8 cellular contexts compared by ENCODE assay signal in the genomic region with DNA sequence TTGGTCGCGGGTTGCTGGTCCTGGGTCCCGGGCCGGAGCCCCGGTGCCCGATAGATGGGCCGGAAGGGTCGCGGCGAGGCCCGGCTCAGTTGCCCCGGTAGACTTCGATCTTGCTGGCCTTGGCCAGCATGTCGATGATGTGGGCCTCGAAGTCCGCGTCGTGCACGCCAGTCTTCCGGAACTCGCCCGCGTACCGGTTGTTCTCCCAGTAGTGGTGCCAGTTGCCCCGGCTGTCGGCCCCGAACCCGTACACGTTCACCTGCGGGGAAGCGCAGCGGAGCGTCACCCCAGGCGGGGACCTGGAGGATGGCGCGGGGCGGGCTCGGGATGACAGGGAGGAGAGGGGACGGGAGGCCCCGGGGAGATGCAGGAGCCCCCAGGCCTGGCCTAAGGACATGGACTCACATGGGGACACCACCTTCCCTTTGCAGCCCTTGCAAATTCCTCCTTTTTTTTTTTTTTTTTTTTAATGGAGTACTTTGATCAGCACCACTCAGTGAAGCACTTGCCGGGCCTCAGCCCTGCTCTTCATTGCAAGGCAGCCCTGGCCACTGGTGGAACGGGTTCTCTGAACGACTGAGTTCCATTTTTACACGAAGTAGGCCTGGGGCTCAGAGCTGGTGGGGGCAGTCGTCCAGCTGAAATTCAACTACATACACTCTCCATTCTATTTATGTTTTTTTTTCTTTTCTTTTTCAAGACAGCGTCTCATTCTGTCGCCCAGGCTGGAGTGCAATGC. TPM values are rescaled to one million over a fixed set of nuclear protein-coding genes. Genes with fewer than 3 reads are reported as not detected.
DNase-seq lines count a peak whose midpoint lies in the region; ATAC-seq, FAIRE-seq and TF ChIP-seq lines count a peak whose summit lies in the region.

No MANE protein-coding gene starts in this region.

- no peak for FAIRE-seq in pancreas (lab: Jason Lieb, UNC)

- H3K36me3 ChIP-seq in OCI-LY7 (ENCODE audit: insufficient read depth, low read length): peaks cover 58% of the 10 kb centered on the region
- H3K36me3 ChIP-seq in pancreas: no peaks in the 10 kb centered on the region

- H2AFZ ChIP-seq in OCI-LY7 (ENCODE audit: low read length): peak overlapping the region; percentile 41; the same call in 1 of the 2 replicates

- H3K27ac ChIP-seq in OCI-LY7 (ENCODE audit: low read depth, low read length, poor library complexity, severe bottlenecking) (peak overlapping the region; percentile 84), pancreas (peak overlapping the region in 3 of 4 donors; percentile 26 to 78 (median 55))

- peak overlapping the region; percentile 72 for H3K4me2 ChIP-seq in OCI-LY7 (ENCODE audit: low read length)

- no peaks in the 10 kb centered on the region for H3K27me3 ChIP-seq in pancreas

- POLR2A ChIA-PET in OCI-LY7 (lab: Charles Lee): interaction anchor here (0.6 to 2.8 kb wide), 14 partner anchors 13 to 389 kb away, joined by 3 to 14 read pairs (median 3); partner anchors contain the start of genes COG4, FCSK and SF3B3

- ATAC-seq in GM19351 (IDR thresholded peaks at IDR 0.05; ENCODE audit: unreplicated experiment) (peak; percentile 11), esophagus mucosa (peak; percentile 28), pancreas (peak; percentile 29 to 42 (median 37)), HG03097 (IDR thresholded peaks at IDR 0.05; ENCODE audit: low FRiP score, unreplicated experiment) (no peak)

- CTCF ChIA-PET in OCI-LY7 (lab: Charles Lee; ENCODE audit: unreplicated experiment): no interaction called here

- TF ChIP-seq CTCF in OCI-LY7 (conservative IDR thresholded peaks at IDR 0.05; ENCODE audit: low read length) (no peak), pancreas (IDR thresholded peaks at IDR 0.05) (no peak)

- no TSS peak for BruUV-seq in OCI-LY7 (replicated peaks; lab: Mats Ljungman, UMichigan)

- peaks cover 26% of the 10 kb centered on the region; the same call in 1 of the 2 replicates for H3K79me2 ChIP-seq in OCI-LY7 (ENCODE audit: insufficient read depth, low read depth, low read length)

- H3K9me3 ChIP-seq in OCI-LY7 (ENCODE audit: low read length) (no peaks in the 10 kb centered on the region), pancreas (no peaks in the 10 kb centered on the region)

- no peaks in the 10 kb centered on the region for H3K9me2 ChIP-seq in OCI-LY7 (ENCODE audit: insufficient read depth, low read length)

- 0 out of 2 replicates have a peak, but pooled peaks cover 4% of the 10 kb centered on the region for H4K20me1 ChIP-seq in OCI-LY7 (ENCODE audit: insufficient read depth, low read length)

- H3K4me1 ChIP-seq in OCI-LY7 (ENCODE audit: insufficient read depth, low read length, poor library complexity, severe bottlenecking) (peaks cover 17% of the 10 kb centered on the region), pancreas (peaks cover 0 to 4% (median 0%) of the 10 kb centered on the region in 3 donors)

- WGBS in pancreas, 2 donors: 17 to 18% methylated on average over 44 to 47 of the region's 47 CpGs

- DNase-seq in OCI-LY7 (ENCODE audit: low spot score) (no peak), pancreas (no peak), NOMO-1 treated with DMSO at 0.1 percent for 48 hours (lab: John Stamatoyannopoulos, UW; ENCODE audit: unreplicated experiment) (no peak), NAMALWA (ENCODE audit: low spot score) (no peak)
- no peak for DNase-seq in stimulated activated CD4-positive, alpha-beta T cell treated with anti-CD3 and anti-CD28 coated beads, Interleukin-4, amount 100 ng/mL, for 4 hours

- intact Hi-C loops in OCI-LY7 (cut with micrococcal nuclease; ENCODE audit: unreplicated experiment): loop anchor here (1.0 to 5.0 kb wide), 3 partner anchors 51 to 91 kb away; partner anchors contain the start of gene FCSK
- intact Hi-C loops in pancreas (cut with DNase I): no loop called here

- H3K4me3 ChIP-seq in OCI-LY7 (ENCODE audit: low read depth, low read length, poor library complexity, severe bottlenecking) (peak overlapping the region; percentile 89), pancreas (peak overlapping the region; percentile 67 to 83 (median 74))

RNA-seq across cellular contexts. Expression of gene DDX19A, which starts 35.1 kb away (rescaled TPM):
- total RNA-seq in OCI-LY7 (2014; rRNA removed; shearing (Covaris generic)): 50.3 and 51.6 TPM in 2 replicates
- total RNA-seq in OCI-LY7 (2022) (40.2 and 41.5 TPM in 2 replicates), esophagus mucosa (19.2 TPM), pancreas (10 to 100 TPM; 10.4 to 17.0 (median 13.3) TPM)
- polyA plus RNA-seq in pancreas: 10 to 100 TPM; 12.0 to 18.7 TPM

RNA-seq across cellular contexts. Expression of gene ST3GAL2, which starts 57.1 kb away (rescaled TPM):
- 42.6 and 44.6 TPM in 2 replicates for total RNA-seq in OCI-LY7 (2014; rRNA removed; shearing (Covaris generic))
- 48.5 and 61.0 TPM in 2 replicates for total RNA-seq in OCI-LY7 (2022)
- total RNA-seq in esophagus mucosa: 1.7 TPM
- 10 to 100 TPM in 2 of 6 donors, 1 to 10 TPM in 4; 3.5 to 16.2 (median 4.6) TPM for total RNA-seq in pancreas
- 1 to 10 TPM; 4.2 to 5.8 TPM for polyA plus RNA-seq in pancreas
